1 cellular context compared by ENCODE assay signal in genomic region chr7:27697861-27698430, GRCh38.
TF ChIP-seq lines count a peak whose summit lies in the region.

No MANE protein-coding gene starts in this region.

TF ChIP-seq in K562, 482 proteins besides CTCF, POLR2A, EP300 and RAD21 (continued from another document and continues in another):
- TF ChIP-seq, protein P1, sequence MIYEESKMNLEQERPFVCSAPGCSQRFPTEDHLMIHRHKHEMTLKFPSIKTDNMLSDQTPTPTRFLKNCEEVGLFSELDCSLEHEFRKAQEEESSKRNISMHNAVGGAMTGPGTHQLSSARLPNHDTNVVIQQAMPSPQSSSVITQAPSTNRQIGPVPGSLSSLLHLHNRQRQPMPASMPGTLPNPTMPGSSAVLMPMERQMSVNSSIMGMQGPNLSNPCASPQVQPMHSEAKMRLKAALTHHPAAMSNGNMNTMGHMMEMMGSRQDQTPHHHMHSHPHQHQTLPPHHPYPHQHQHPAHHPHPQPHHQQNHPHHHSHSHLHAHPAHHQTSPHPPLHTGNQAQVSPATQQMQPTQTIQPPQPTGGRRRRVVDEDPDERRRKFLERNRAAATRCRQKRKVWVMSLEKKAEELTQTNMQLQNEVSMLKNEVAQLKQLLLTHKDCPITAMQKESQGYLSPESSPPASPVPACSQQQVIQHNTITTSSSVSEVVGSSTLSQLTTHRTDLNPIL (CRISPR knock-in tag; IDR thresholded peaks at IDR 0.05): no peak
- TF ChIP-seq HOXB6 (CRISPR knock-in tag; IDR thresholded peaks at IDR 0.05; ENCODE audit: borderline replicate concordance) (no peak), E2F3 (CRISPR knock-in tag; IDR thresholded peaks at IDR 0.05) (no peak), SMARCE1 (IDR thresholded peaks at IDR 0.05) (0 out of 2 replicates have a peak, but pooled peaks have one; percentile 22), SMAD2 (IDR thresholded peaks at IDR 0.05; ENCODE audit: low read depth, low read length) (no peak), KAT8 (IDR thresholded peaks at IDR 0.05; ENCODE audit: low read depth) (no peak), HMG20A (CRISPR knock-in tag; conservative IDR thresholded peaks at IDR 0.05) (no peak), HMG20B (CRISPR knock-in tag; IDR thresholded peaks at IDR 0.05) (no peak), E2F8 (IDR thresholded peaks at IDR 0.05; ENCODE audit: low read depth, partially characterized antibody) (no peak), CREBBP (IDR thresholded peaks at IDR 0.05; ENCODE audit: low read depth, low read length) (no peak), ZNF224 (CRISPR knock-in tag; IDR thresholded peaks at IDR 0.05) (no peak), TFAP4 (CRISPR knock-in tag; IDR thresholded peaks at IDR 0.05; ENCODE audit: borderline replicate concordance) (no peak), ZNF408 (CRISPR knock-in tag; IDR thresholded peaks at IDR 0.05; ENCODE audit: low read depth) (no peak), JUND (IDR thresholded peaks at IDR 0.05; ENCODE audit: borderline replicate concordance, low read depth, low read length) (peak; percentile 68), JUND (tag; IDR thresholded peaks at IDR 0.05; ENCODE audit: borderline replicate concordance, low read depth, low read length) (peak; percentile 70; the same call in 2 of the 3 replicates), IRF2 (CRISPR knock-in tag; IDR thresholded peaks at IDR 0.05) (no peak), NFIX (CRISPR knock-in tag; IDR thresholded peaks at IDR 0.05; ENCODE audit: low read depth) (no peak), FOSL1 (tag; conservative IDR thresholded peaks at IDR 0.05) (peak; percentile 66), SMARCB1 (IDR thresholded peaks at IDR 0.05; ENCODE audit: insufficient read length, low read depth) (no peak), RBBP5 (IDR thresholded peaks at IDR 0.05; ENCODE audit: borderline replicate concordance, insufficient read depth, low read length, poor library complexity, severe bottlenecking) (peak; percentile 38), HDAC3 (IDR thresholded peaks at IDR 0.05; ENCODE audit: borderline replicate concordance, partially characterized antibody) (no peak), CUX1 (CRISPR knock-in tag; IDR thresholded peaks at IDR 0.05) (no peak)
- TF ChIP-seq, protein P2, sequence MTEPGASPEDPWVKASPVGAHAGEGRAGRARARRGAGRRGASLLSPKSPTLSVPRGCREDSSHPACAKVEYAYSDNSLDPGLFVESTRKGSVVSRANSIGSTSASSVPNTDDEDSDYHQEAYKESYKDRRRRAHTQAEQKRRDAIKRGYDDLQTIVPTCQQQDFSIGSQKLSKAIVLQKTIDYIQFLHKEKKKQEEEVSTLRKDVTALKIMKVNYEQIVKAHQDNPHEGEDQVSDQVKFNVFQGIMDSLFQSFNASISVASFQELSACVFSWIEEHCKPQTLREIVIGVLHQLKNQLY (CRISPR knock-in tag; conservative IDR thresholded peaks at IDR 0.05): no peak
- TF ChIP-seq, protein P3, sequence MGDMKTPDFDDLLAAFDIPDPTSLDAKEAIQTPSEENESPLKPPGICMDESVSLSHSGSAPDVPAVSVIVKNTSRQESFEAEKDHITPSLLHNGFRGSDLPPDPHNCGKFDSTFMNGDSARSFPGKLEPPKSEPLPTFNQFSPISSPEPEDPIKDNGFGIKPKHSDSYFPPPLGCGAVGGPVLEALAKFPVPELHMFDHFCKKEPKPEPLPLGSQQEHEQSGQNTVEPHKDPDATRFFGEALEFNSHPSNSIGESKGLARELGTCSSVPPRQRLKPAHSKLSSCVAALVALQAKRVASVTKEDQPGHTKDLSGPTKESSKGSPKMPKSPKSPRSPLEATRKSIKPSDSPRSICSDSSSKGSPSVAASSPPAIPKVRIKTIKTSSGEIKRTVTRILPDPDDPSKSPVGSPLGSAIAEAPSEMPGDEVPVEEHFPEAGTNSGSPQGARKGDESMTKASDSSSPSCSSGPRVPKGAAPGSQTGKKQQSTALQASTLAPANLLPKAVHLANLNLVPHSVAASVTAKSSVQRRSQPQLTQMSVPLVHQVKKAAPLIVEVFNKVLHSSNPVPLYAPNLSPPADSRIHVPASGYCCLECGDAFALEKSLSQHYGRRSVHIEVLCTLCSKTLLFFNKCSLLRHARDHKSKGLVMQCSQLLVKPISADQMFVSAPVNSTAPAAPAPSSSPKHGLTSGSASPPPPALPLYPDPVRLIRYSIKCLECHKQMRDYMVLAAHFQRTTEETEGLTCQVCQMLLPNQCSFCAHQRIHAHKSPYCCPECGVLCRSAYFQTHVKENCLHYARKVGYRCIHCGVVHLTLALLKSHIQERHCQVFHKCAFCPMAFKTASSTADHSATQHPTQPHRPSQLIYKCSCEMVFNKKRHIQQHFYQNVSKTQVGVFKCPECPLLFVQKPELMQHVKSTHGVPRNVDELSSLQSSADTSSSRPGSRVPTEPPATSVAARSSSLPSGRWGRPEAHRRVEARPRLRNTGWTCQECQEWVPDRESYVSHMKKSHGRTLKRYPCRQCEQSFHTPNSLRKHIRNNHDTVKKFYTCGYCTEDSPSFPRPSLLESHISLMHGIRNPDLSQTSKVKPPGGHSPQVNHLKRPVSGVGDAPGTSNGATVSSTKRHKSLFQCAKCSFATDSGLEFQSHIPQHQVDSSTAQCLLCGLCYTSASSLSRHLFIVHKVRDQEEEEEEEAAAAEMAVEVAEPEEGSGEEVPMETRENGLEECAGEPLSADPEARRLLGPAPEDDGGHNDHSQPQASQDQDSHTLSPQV (IDR thresholded peaks at IDR 0.05): no peak
- TF ChIP-seq, protein P4, sequence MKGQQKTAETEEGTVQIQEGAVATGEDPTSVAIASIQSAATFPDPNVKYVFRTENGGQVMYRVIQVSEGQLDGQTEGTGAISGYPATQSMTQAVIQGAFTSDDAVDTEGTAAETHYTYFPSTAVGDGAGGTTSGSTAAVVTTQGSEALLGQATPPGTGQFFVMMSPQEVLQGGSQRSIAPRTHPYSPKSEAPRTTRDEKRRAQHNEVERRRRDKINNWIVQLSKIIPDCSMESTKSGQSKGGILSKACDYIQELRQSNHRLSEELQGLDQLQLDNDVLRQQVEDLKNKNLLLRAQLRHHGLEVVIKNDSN (CRISPR knock-in tag; IDR thresholded peaks at IDR 0.05): no peak
- TF ChIP-seq, protein P5, sequence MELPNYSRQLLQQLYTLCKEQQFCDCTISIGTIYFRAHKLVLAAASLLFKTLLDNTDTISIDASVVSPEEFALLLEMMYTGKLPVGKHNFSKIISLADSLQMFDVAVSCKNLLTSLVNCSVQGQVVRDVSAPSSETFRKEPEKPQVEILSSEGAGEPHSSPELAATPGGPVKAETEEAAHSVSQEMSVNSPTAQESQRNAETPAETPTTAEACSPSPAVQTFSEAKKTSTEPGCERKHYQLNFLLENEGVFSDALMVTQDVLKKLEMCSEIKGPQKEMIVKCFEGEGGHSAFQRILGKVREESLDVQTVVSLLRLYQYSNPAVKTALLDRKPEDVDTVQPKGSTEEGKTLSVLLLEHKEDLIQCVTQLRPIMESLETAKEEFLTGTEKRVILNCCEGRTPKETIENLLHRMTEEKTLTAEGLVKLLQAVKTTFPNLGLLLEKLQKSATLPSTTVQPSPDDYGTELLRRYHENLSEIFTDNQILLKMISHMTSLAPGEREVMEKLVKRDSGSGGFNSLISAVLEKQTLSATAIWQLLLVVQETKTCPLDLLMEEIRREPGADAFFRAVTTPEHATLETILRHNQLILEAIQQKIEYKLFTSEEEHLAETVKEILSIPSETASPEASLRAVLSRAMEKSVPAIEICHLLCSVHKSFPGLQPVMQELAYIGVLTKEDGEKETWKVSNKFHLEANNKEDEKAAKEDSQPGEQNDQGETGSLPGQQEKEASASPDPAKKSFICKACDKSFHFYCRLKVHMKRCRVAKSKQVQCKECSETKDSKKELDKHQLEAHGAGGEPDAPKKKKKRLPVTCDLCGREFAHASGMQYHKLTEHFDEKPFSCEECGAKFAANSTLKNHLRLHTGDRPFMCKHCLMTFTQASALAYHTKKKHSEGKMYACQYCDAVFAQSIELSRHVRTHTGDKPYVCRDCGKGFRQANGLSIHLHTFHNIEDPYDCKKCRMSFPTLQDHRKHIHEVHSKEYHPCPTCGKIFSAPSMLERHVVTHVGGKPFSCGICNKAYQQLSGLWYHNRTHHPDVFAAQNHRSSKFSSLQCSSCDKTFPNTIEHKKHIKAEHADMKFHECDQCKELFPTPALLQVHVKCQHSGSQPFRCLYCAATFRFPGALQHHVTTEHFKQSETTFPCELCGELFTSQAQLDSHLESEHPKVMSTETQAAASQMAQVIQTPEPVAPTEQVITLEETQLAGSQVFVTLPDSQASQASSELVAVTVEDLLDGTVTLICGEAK (IDR thresholded peaks at IDR 0.05): 0 out of 2 replicates have a peak, but pooled peaks have one; percentile 24
- TF ChIP-seq, protein P5 (CRISPR knock-in tag; IDR thresholded peaks at IDR 0.05): no peak
